7 cellular contexts compared by ENCODE assay signal in genomic region chr19:48152552-48152951, GRCh38. TPM values are rescaled to one million over a fixed set of nuclear protein-coding genes. Genes with fewer than 3 reads are reported as not detected.
A peak's percentile ranks its signal among the peaks of the same experiment; 100 is the strongest.
DNase-seq lines count a peak whose midpoint lies in the region; ATAC-seq, FAIRE-seq and TF ChIP-seq lines count a peak whose summit lies in the region.

No MANE protein-coding gene starts in this region.

- no peaks in the 10 kb centered on the region for H3K27me3 ChIP-seq in WERI-Rb-1 (ENCODE audit: insufficient read depth, low read depth, severe bottlenecking)
- no peaks in the 10 kb centered on the region for H3K27me3 ChIP-seq in breast epithelium

- H3K9ac ChIP-seq in kidney (ENCODE audit: low read length in 2 of 2) = no peak overlapping the region

- peak; percentile 70 for TF ChIP-seq CTCF in GM12865 (IDR thresholded peaks at IDR 0.05; ENCODE audit: insufficient read depth, low read depth, low read length, missing control alignments)
- peak; percentile 40; the same call in 1 of the 2 replicates for TF ChIP-seq CTCF in WERI-Rb-1 (IDR thresholded peaks at IDR 0.05; ENCODE audit: low read depth, low read length)
- TF ChIP-seq CTCF in breast epithelium (IDR thresholded peaks at IDR 0.05) = peak; percentile 77 to 86 (median 78)
- peak; percentile 89 for TF ChIP-seq CTCF in kidney (IDR thresholded peaks at IDR 0.05; ENCODE audit: borderline replicate concordance, extremely low read depth, insufficient read depth)

- H3K36me3 ChIP-seq in WERI-Rb-1 = peaks cover 73% of the 10 kb centered on the region
- no peaks in the 10 kb centered on the region for H3K36me3 ChIP-seq in breast epithelium
- H3K36me3 ChIP-seq in kidney (ENCODE audit: control insufficient read depth in 1 of 2, insufficient read depth in 2 of 2, low read length in 2 of 2) = no peaks in the 10 kb centered on the region

- intact Hi-C loops in breast epithelium (cut with DNase I; ENCODE audit: low total_unique reads) (loop anchor here (10.0 kb wide), 1 partner anchor 188 kb away; no protein-coding TSS in a partner anchor), kidney (cut with DNase I) (loop anchor here (10.0 kb wide), 1 partner anchor 48 kb away; no protein-coding TSS in a partner anchor)

- no peak for TF ChIP-seq POLR2A in breast epithelium (IDR thresholded peaks at IDR 0.05)

- H3K4me3 ChIP-seq in GM12865 (ENCODE audit: low read depth, low read length) (no peak overlapping the region), WERI-Rb-1 (ENCODE audit: low read depth, low read length) (no peak overlapping the region), breast epithelium (no peak overlapping the region), kidney (ENCODE audit: low read length in 2 of 2) (no peak overlapping the region)

- ATAC-seq in HG03097 (IDR thresholded peaks at IDR 0.05; ENCODE audit: low FRiP score, unreplicated experiment) = no peak

- H3K9me3 ChIP-seq in WERI-Rb-1 (ENCODE audit: severe bottlenecking) (no peaks in the 10 kb centered on the region), breast epithelium (no peaks in the 10 kb centered on the region), kidney (ENCODE audit: control insufficient read depth in 1 of 2, low read length in 2 of 2) (no peaks in the 10 kb centered on the region)

- H3K27ac ChIP-seq in WERI-Rb-1 (no peak overlapping the region), breast epithelium (no peak overlapping the region), kidney (ENCODE audit: low read depth in 2 of 2, low read length in 2 of 2) (no peak overlapping the region)

- H3K4me1 ChIP-seq in breast epithelium (no peaks in the 10 kb centered on the region), kidney (ENCODE audit: control insufficient read depth in 1 of 2, insufficient read depth in 1 of 2, low read depth in 1 of 2, low read length in 2 of 2) (no peaks in the 10 kb centered on the region)

- FAIRE-seq in kidney (lab: Jason Lieb, UNC) = peak; percentile 62

- peak; percentile 67 for DNase-seq in GM12865 (ENCODE audit: low read depth)
- DNase-seq in NCI-H1436 treated with DMSO at 0.1 percent for 48 hours (lab: John Stamatoyannopoulos, UW) = peak; percentile 32
- peak; percentile 56 for DNase-seq in WERI-Rb-1
- peak; percentile 49 to 61 for DNase-seq in breast epithelium (ENCODE audit: low spot score in 2 of 2)
- no peak for DNase-seq in kidney
- peak; percentile 71 to 76 for DNase-seq in stimulated activated CD4-positive, alpha-beta T cell treated with anti-CD3 and anti-CD28 coated beads, Interleukin-2, amount 100 ng/mL, for 24 hours

RNA-seq across cellular contexts. Expression of gene LIG1, which starts 17.6 kb away (rescaled TPM):
- total RNA-seq in breast epithelium = 10 to 100 TPM in 2 of 3 donors, 1 to 10 TPM in 1; 6.1 to 31.8 (median 14.1) TPM
- total RNA-seq in kidney = 25.9 TPM
- 14.0 TPM for polyA plus RNA-seq in kidney (ENCODE audit: insufficient read depth, low read depth, low replicate concordance)

RNA-seq across cellular contexts. Expression of gene ZSWIM9, which starts 17.9 kb away (rescaled TPM):
- 1 to 10 TPM; 2.9 to 3.9 (median 2.9) TPM for total RNA-seq in breast epithelium
- total RNA-seq in kidney = 7.8 TPM
- polyA plus RNA-seq in kidney (ENCODE audit: insufficient read depth, low read depth, low replicate concordance) = 5.5 TPM

RNA-seq across cellular contexts. Expression of gene PLA2G4C, which starts 41.9 kb away (rescaled TPM):
- total RNA-seq in breast epithelium (10 to 100 TPM in 1 of 3 donors, 1 to 10 TPM in 2; 2.6 to 10.5 (median 5.1) TPM), kidney (16.5 TPM)
- polyA plus RNA-seq in kidney (ENCODE audit: insufficient read depth, low read depth, low replicate concordance) = 11.0 TPM
